In the genomic region with DNA sequence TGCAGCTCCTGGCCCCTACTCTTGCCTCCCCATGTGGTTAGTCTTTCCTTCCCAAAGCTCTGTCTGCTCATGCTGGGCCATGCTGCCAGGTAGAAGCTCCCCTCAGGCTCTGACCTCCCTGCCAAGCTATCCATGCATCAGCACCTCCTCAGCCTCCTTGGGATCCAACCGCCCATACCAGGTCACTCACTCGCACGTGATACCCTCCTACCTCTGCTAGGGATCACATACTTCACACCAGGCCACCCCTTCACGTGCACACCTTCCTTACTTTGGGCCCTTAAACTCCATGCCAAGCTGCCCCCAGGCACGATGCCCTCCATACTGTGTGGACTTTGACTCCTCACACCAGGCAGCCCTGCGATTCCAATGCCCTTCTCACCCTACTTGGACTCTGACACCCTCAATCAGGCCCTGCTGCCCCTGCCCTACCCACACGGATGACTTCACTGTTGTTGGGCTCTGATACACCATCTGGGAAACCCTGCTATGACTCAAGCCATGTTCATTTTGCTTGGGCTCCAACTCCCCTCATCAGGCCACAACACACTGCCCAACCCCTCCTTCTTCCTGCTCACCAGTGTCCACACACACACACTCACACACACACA, we compare ENCODE assay signal across 1 cellular context.
TF ChIP-seq lines count a peak whose summit lies in the region.

No MANE protein-coding gene starts in this region.

TF ChIP-seq in A549, 52 proteins besides CTCF, POLR2A, EP300 and RAD21 (continued from another document):
- no peak for TF ChIP-seq REST (IDR thresholded peaks at IDR 0.05)
- no peak for TF ChIP-seq BHLHE40 (IDR thresholded peaks at IDR 0.05; ENCODE audit: low read depth, low read length)
- no peak for TF ChIP-seq BCL3 (IDR thresholded peaks at IDR 0.05)
- TF ChIP-seq CBX2 (IDR thresholded peaks at IDR 0.05; ENCODE audit: borderline replicate concordance, low read depth): no peak
- no peak for TF ChIP-seq SREBF2 (IDR thresholded peaks at IDR 0.05)
- peak; percentile 46; the same call in 1 of the 2 replicates for TF ChIP-seq FOSB (CRISPR knock-in tag; IDR thresholded peaks at IDR 0.05)
- peak; percentile 71 for TF ChIP-seq HOXA7 (CRISPR knock-in tag; IDR thresholded peaks at IDR 0.05)
- no peak for TF ChIP-seq MYC (IDR thresholded peaks at IDR 0.05; ENCODE audit: borderline replicate concordance, low read length)
- TF ChIP-seq, protein P1, sequence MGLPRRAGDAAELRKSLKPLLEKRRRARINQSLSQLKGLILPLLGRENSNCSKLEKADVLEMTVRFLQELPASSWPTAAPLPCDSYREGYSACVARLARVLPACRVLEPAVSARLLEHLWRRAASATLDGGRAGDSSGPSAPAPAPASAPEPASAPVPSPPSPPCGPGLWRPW (IDR thresholded peaks at IDR 0.05): no peak
- TF ChIP-seq KDM5A (IDR thresholded peaks at IDR 0.05): no peak
- TF ChIP-seq EHF (CRISPR knock-in tag; IDR thresholded peaks at IDR 0.05): no peak
- TF ChIP-seq ESRRA (IDR thresholded peaks at IDR 0.05; ENCODE audit: borderline replicate concordance, low read length): no peak
- TF ChIP-seq E2F6 (IDR thresholded peaks at IDR 0.05; ENCODE audit: borderline replicate concordance, low read depth): no peak
- no peak for TF ChIP-seq ZFP36 (IDR thresholded peaks at IDR 0.05; ENCODE audit: borderline replicate concordance, partially characterized antibody)
- no peak for TF ChIP-seq PBX3 (IDR thresholded peaks at IDR 0.05)
- no peak for TF ChIP-seq CHD4 (IDR thresholded peaks at IDR 0.05; ENCODE audit: borderline replicate concordance)
- TF ChIP-seq SMC3 (IDR thresholded peaks at IDR 0.05): no peak
- TF ChIP-seq RARB (CRISPR knock-in tag; IDR thresholded peaks at IDR 0.05): peak; percentile 69; the same call in 1 of the 2 replicates
- TF ChIP-seq, protein P2, sequence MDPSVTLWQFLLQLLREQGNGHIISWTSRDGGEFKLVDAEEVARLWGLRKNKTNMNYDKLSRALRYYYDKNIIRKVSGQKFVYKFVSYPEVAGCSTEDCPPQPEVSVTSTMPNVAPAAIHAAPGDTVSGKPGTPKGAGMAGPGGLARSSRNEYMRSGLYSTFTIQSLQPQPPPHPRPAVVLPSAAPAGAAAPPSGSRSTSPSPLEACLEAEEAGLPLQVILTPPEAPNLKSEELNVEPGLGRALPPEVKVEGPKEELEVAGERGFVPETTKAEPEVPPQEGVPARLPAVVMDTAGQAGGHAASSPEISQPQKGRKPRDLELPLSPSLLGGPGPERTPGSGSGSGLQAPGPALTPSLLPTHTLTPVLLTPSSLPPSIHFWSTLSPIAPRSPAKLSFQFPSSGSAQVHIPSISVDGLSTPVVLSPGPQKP (IDR thresholded peaks at IDR 0.05; ENCODE audit: low read depth, low read length): no peak
- no peak for TF ChIP-seq USF2 (IDR thresholded peaks at IDR 0.05)
- TF ChIP-seq TP53 (CRISPR knock-in tag; IDR thresholded peaks at IDR 0.05): peak; percentile 66; the same call in 1 of the 2 replicates
- TF ChIP-seq EHMT2 (IDR thresholded peaks at IDR 0.05; ENCODE audit: low read depth): no peak
- no peak for TF ChIP-seq RFX5 (IDR thresholded peaks at IDR 0.05)
- TF ChIP-seq KDM1A (IDR thresholded peaks at IDR 0.05; ENCODE audit: low read depth): no peak
- TF ChIP-seq HOXB5 (CRISPR knock-in tag; IDR thresholded peaks at IDR 0.05): no peak
- no peak for TF ChIP-seq FOXS1 (CRISPR knock-in tag; IDR thresholded peaks at IDR 0.05)
- no peak for TF ChIP-seq ZC3H11A (IDR thresholded peaks at IDR 0.05)
- TF ChIP-seq JUNB (IDR thresholded peaks at IDR 0.05): no peak
- no peak for TF ChIP-seq ZSCAN20 (CRISPR knock-in tag; IDR thresholded peaks at IDR 0.05)
- no peak for TF ChIP-seq HEYL (CRISPR knock-in tag; IDR thresholded peaks at IDR 0.05)
- peak; percentile 19; the same call in 1 of the 2 replicates for TF ChIP-seq POLR2AphosphoS2 (conservative IDR thresholded peaks at IDR 0.05; ENCODE audit: low read length)
- TF ChIP-seq, protein P3, sequence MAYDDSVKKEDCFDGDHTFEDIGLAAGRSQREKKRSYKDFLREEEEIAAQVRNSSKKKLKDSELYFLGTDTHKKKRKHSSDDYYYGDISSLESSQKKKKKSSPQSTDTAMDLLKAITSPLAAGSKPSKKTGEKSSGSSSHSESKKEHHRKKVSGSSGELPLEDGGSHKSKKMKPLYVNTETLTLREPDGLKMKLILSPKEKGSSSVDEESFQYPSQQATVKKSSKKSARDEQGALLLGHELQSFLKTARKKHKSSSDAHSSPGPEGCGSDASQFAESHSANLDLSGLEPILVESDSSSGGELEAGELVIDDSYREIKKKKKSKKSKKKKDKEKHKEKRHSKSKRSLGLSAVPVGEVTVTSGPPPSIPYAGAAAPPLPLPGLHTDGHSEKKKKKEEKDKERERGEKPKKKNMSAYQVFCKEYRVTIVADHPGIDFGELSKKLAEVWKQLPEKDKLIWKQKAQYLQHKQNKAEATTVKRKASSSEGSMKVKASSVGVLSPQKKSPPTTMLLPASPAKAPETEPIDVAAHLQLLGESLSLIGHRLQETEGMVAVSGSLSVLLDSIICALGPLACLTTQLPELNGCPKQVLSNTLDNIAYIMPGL (CRISPR knock-in tag; IDR thresholded peaks at IDR 0.05; ENCODE audit: borderline replicate concordance): no peak
- no peak for TF ChIP-seq CEBPB (IDR thresholded peaks at IDR 0.05)
- no peak for TF ChIP-seq FOSL2 (IDR thresholded peaks at IDR 0.05)
- TF ChIP-seq FOSL2 (CRISPR knock-in tag; IDR thresholded peaks at IDR 0.05): peak; percentile 32
- TF ChIP-seq RNF2 (IDR thresholded peaks at IDR 0.05; ENCODE audit: borderline replicate concordance, low read depth): no peak
